Comparison of ENCODE assay signal across 28 cellular contexts in genomic region chr7:50529093-50529862, GRCh38. TPM values are rescaled to one million over a fixed set of nuclear protein-coding genes. Genes with fewer than 3 reads are reported as not detected.
"Had no signal": no experiment of that assay in that cellular context is flagged by ENCODE, and none has a peak within 500 bp of the region (broad histone marks: within the 10 kb centered on the region; RNA-seq: fewer than 3 reads in every experiment).

No MANE protein-coding gene starts in this region.

- H3K9me3 Mint-ChIP-seq: activated CD8-positive, alpha-beta T cell treated with anti-CD3 and anti-CD28 coated beads for 36 hours; activated naive CD4-positive, alpha-beta T cell treated with anti-CD3 and anti-CD28 coated beads, Interleukin-2, amount 50 U/mL, for 72 hours; activated naive CD8-positive, alpha-beta T cell treated with anti-CD3 and anti-CD28 coated beads, Interleukin-2, amount 50 U/mL, for 24 hours; activated T-cell treated with anti-CD3 and anti-CD28 coated beads, Interleukin-2, amount 50 U/mL, for 4 hours had no signal

- H3K27me3 ChIP-seq: ascending aorta had no signal

- H3K4me3 Mint-ChIP-seq: activated B cell treated with CpG ODN at 0.5 μM for 24 hours; activated CD8-positive, alpha-beta T cell treated with anti-CD3 and anti-CD28 coated beads for 36 hours; activated naive CD8-positive, alpha-beta T cell treated with anti-CD3 and anti-CD28 coated beads, Interleukin-2, amount 50 U/mL, for 24 hours; activated T-cell treated with anti-CD3 and anti-CD28 coated beads, Interleukin-2, amount 50 U/mL, for 4 hours; brain; T-helper 17 cell had no signal

- H3K27ac ChIP-seq: ascending aorta had no signal

- H3K4me1 Mint-ChIP-seq: activated B cell treated with CpG ODN at 0.5 μM for 24 hours had no signal

- H3K36me3 Mint-ChIP-seq: activated naive CD4-positive, alpha-beta T cell treated with anti-CD3 and anti-CD28 coated beads, Interleukin-2, amount 50 U/mL, for 72 hours; brain had no signal

- H3K4me1 ChIP-seq: ascending aorta had no signal

- H3K27ac Mint-ChIP-seq: activated B cell treated with CpG ODN at 0.5 μM for 24 hours; activated CD8-positive, alpha-beta T cell treated with anti-CD3 and anti-CD28 coated beads for 36 hours; activated naive CD4-positive, alpha-beta T cell treated with anti-CD3 and anti-CD28 coated beads, Interleukin-2, amount 50 U/mL, for 72 hours; activated naive CD8-positive, alpha-beta T cell treated with anti-CD3 and anti-CD28 coated beads, Interleukin-2, amount 50 U/mL, for 24 hours; T-helper 17 cell had no signal

- ATAC-seq: activated CD8-positive, alpha-beta T cell treated with anti-CD3 and anti-CD28 coated beads for 36 hours; activated naive CD4-positive, alpha-beta T cell treated with anti-CD3 and anti-CD28 coated beads, Interleukin-2, amount 50 U/mL, for 72 hours; activated naive CD8-positive, alpha-beta T cell treated with anti-CD3 and anti-CD28 coated beads, Interleukin-2, amount 50 U/mL, for 24 hours; activated T-cell treated with anti-CD3 and anti-CD28 coated beads, Interleukin-2, amount 50 U/mL, for 4 hours; T-helper 17 cell had no signal

- H3K36me3 ChIP-seq: ascending aorta had no signal

- H3K9me3 ChIP-seq: ascending aorta had no signal

- H3K4me3 ChIP-seq: ascending aorta had no signal

- DNase-seq: activated B cell treated with CpG ODN at 0.5 μM for 24 hours; activated CD8-positive, alpha-beta T cell treated with anti-CD3 and anti-CD28 coated beads for 36 hours; activated effector memory CD4-positive, alpha-beta T cell treated with anti-CD3 and anti-CD28 coated beads, Interleukin-2, amount 50 U/mL, for 16 hours; activated naive CD4-positive, alpha-beta T cell treated with Interleukin-2 at 50 U/mL for 16 hours; activated naive CD8-positive, alpha-beta T cell treated with anti-CD3 and anti-CD28 coated beads, Interleukin-2, amount 50 U/mL, for 24 hours; activated T-cell treated with anti-CD3 and anti-CD28 coated beads, Interleukin-2, amount 50 U/mL, for 4 hours; amniotic stem cell; IMR-90; KG1; NCI-H1048; NCI-H146; NCI-H187 treated with DMSO at 0.1 percent for 48 hours; NCI-H2107; NCI-H2171 treated with DMSO at 0.1 percent for 48 hours; NCI-H226; NCI-H510A; NCI-H526 treated with DMSO at 0.1 percent for 48 hours; NCI-H82; SIG-M5; T-helper 17 cell; T-helper 9 cell had no signal

RNA-seq across cellular contexts. Expression of gene DDC, which starts 35.9 kb away (rescaled TPM):
- total RNA-seq: activated B cell treated with CpG ODN at 0.5 μM for 24 hours, ascending aorta, IMR-90, LHCN-M2, M059J, OCI-LY7, RPMI7951, T-helper 17 cell had no signal
- polyA plus RNA-seq: IMR-90 had no signal
